ENCODE assay signal across 8 cellular contexts in the genomic region with DNA sequence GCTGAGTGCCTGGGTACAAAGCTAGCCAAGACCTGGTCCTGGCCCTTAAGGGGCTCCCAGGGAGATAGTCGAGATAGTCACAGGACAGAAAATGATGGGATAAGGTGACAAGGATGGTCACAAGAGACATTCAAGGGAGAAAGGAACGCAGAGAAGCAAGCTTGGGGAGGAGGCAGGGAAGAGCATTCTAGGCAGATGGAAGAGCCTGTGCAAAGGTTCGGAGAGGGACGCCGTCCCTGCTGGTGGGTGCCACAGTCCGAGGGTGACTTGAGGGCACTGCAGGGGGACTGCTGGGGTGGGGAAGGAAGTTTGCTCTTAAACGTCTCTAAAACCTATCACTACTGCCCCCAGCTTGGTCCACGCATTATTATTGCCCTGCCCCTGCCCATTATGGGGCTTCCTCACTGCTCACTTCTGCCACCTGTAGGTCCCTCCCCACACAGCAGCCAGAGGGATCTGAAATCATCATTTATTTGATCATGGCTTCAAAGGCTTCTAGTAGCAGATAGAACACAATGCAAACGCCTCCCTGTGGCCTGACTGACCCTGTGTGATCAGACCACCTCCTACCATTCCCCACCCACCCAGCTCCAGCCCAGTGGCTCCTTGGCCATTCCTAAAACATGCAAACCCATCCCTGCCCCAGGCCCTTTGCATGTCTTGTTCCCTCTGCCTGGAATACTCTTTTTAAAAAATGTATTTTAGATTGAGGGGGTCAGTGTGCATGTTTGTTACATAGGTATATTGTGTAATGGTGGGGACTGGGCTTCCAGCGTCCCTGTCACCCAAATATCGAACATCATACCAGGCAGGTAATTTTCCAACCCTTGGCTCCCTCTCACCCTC.
A peak's percentile ranks its signal among the peaks of the same experiment; 100 is the strongest.
DNase-seq lines count a peak whose midpoint lies in the region; ATAC-seq, FAIRE-seq and TF ChIP-seq lines count a peak whose summit lies in the region.

No MANE protein-coding gene starts in this region.

- TF ChIP-seq CTCF in 22Rv1 (IDR thresholded peaks at IDR 0.05) = peak; percentile 84

- DNase-seq in GM12891 (ENCODE audit: insufficient read length, low spot score) (no peak), RCC 7860 (ENCODE audit: low spot score) (peak; percentile 6), left lobe of liver (ENCODE audit: low spot score) (no peak)
- peak; percentile 78 for DNase-seq in activated naive CD4-positive, alpha-beta T cell treated with anti-CD3 and anti-CD28 coated beads, Interleukin-2, amount 10 ng/mL, durations not matched to agents 7 days and 5 days
- peak; percentile 41 to 52 for DNase-seq in stimulated activated naive CD8-positive, alpha-beta T cell treated with anti-CD3 and anti-CD28 coated beads, Interleukin-15, amount 100 ng/mL, for 72 hours

- FAIRE-seq in GM12891 (lab: Jason Lieb, UNC) (peak; percentile 58), RCC 7860 (lab: Jason Lieb, UNC) (no peak)

- H3K4me3 Mint-ChIP-seq in activated naive CD4-positive, alpha-beta T cell treated with anti-CD3 and anti-CD28 coated beads, Interleukin-2, amount 10 ng/mL, durations not matched to agents 7 days and 5 days = no peak overlapping the region
- H3K4me3 Mint-ChIP-seq in stimulated activated naive CD8-positive, alpha-beta T cell treated with anti-CD3 and anti-CD28 coated beads, Interleukin-15, amount 100 ng/mL, for 72 hours = no peak overlapping the region

- peaks cover 4% of the 10 kb centered on the region for H3K4me1 Mint-ChIP-seq in activated naive CD4-positive, alpha-beta T cell treated with anti-CD3 and anti-CD28 coated beads, Interleukin-2, amount 10 ng/mL, durations not matched to agents 7 days and 5 days
- no peaks in the 10 kb centered on the region for H3K4me1 Mint-ChIP-seq in stimulated activated naive CD8-positive, alpha-beta T cell treated with anti-CD3 and anti-CD28 coated beads, Interleukin-15, amount 100 ng/mL, for 72 hours

- H3K27ac Mint-ChIP-seq in activated naive CD4-positive, alpha-beta T cell treated with anti-CD3 and anti-CD28 coated beads, Interleukin-2, amount 10 ng/mL, durations not matched to agents 7 days and 5 days = no peak overlapping the region
- H3K27ac Mint-ChIP-seq in stimulated activated naive CD8-positive, alpha-beta T cell treated with anti-CD3 and anti-CD28 coated beads, Interleukin-15, amount 100 ng/mL, for 72 hours = no peak overlapping the region

- H3K27ac ChIP-seq in 22Rv1 = no peak overlapping the region

- no peak for TF ChIP-seq POLR2A in GM12891 (IDR thresholded peaks at IDR 0.05; ENCODE audit: low read depth, low read length)

- H3K9me3 Mint-ChIP-seq in activated naive CD4-positive, alpha-beta T cell treated with anti-CD3 and anti-CD28 coated beads, Interleukin-2, amount 10 ng/mL, durations not matched to agents 7 days and 5 days = no peaks in the 10 kb centered on the region
- no peaks in the 10 kb centered on the region for H3K9me3 Mint-ChIP-seq in stimulated activated naive CD8-positive, alpha-beta T cell treated with anti-CD3 and anti-CD28 coated beads, Interleukin-15, amount 100 ng/mL, for 72 hours

- CTCF ChIA-PET in activated naive CD4-positive, alpha-beta T cell treated with anti-CD3 and anti-CD28 coated beads, Interleukin-2, amount 10 ng/mL, durations not matched to agents 7 days and 5 days (lab: Charles Lee) = interaction anchor here (0.7 to 7.2 kb wide), 24 partner anchors 9 to 457 kb away, joined by 3 to 68 read pairs (median 4); no protein-coding TSS in a partner anchor

- peaks cover 28% of the 10 kb centered on the region for H3K27me3 Mint-ChIP-seq in activated naive CD4-positive, alpha-beta T cell treated with anti-CD3 and anti-CD28 coated beads, Interleukin-2, amount 10 ng/mL, durations not matched to agents 7 days and 5 days
- H3K27me3 Mint-ChIP-seq in stimulated activated naive CD8-positive, alpha-beta T cell treated with anti-CD3 and anti-CD28 coated beads, Interleukin-15, amount 100 ng/mL, for 72 hours = no peaks in the 10 kb centered on the region

- H3K36me3 Mint-ChIP-seq in activated naive CD4-positive, alpha-beta T cell treated with anti-CD3 and anti-CD28 coated beads, Interleukin-2, amount 10 ng/mL, durations not matched to agents 7 days and 5 days = no peaks in the 10 kb centered on the region

- ATAC-seq in left lobe of liver (peak; percentile 15), HG02970 (IDR thresholded peaks at IDR 0.05; ENCODE audit: low FRiP score, unreplicated experiment) (no peak), HG03039 (IDR thresholded peaks at IDR 0.05; ENCODE audit: unreplicated experiment) (no peak)
- peak; percentile 64 for ATAC-seq in stimulated activated naive CD8-positive, alpha-beta T cell treated with anti-CD3 and anti-CD28 coated beads, Interleukin-15, amount 100 ng/mL, for 72 hours

TF ChIP-seq in GM12891, 5 proteins besides CTCF, POLR2A, EP300 and RAD21:
- TF ChIP-seq PAX5 (IDR thresholded peaks at IDR 0.05; ENCODE audit: insufficient read depth, low read length, severe bottlenecking) = no peak
- no peak for TF ChIP-seq SPI1 (IDR thresholded peaks at IDR 0.05; ENCODE audit: low read depth, low read length)
- no peak for TF ChIP-seq POLR2AphosphoS5 (IDR thresholded peaks at IDR 0.05; ENCODE audit: low read depth, low read length)
- no peak for TF ChIP-seq TAF1 (IDR thresholded peaks at IDR 0.05; ENCODE audit: low read depth, low read length)
- no peak for TF ChIP-seq POU2F2 (IDR thresholded peaks at IDR 0.05; ENCODE audit: low read depth, low read length)

Comparison
In these comparisons a context has a peak if more than half of its experiments do, and no peak if none do; other contexts are left out.
1. DNase-seq: peak in RCC 7860 (single experiment), activated naive CD4-positive, alpha-beta T cell treated with anti-CD3 and anti-CD28 coated beads, Interleukin-2, amount 10 ng/mL, durations not matched to agents 7 days and 5 days (single experiment) and stimulated activated naive CD8-positive, alpha-beta T cell treated with anti-CD3 and anti-CD28 coated beads, Interleukin-15, amount 100 ng/mL, for 72 hours (2 of 2); none in GM12891 (single experiment) and left lobe of liver (single experiment).
2. ATAC-seq: peak in left lobe of liver (single experiment) and stimulated activated naive CD8-positive, alpha-beta T cell treated with anti-CD3 and anti-CD28 coated beads, Interleukin-15, amount 100 ng/mL, for 72 hours (single experiment); none in HG02970 (single experiment) and HG03039 (single experiment).